In genomic region chr16:2687531-2688308, GRCh38 we compare ENCODE assay signal across 10 cellular contexts. TPM values are rescaled to one million over a fixed set of nuclear protein-coding genes. Genes with fewer than 3 reads are reported as not detected.
DNase-seq lines count a peak whose midpoint lies in the region; ATAC-seq and TF ChIP-seq lines count a peak whose summit lies in the region.
"Had no signal": no experiment of that assay in that cellular context is flagged by ENCODE, and none has a peak within 500 bp of the region (broad histone marks: within the 10 kb centered on the region; RNA-seq: fewer than 3 reads in every experiment).

No MANE protein-coding gene starts in this region.

- peak overlapping the region; percentile 96 for H3K27ac Mint-ChIP-seq in activated T-cell treated with anti-CD3 and anti-CD28 coated beads, Interleukin-2, amount 50 U/mL, for 24 hours
- peak overlapping the region; percentile 71 for H3K27ac Mint-ChIP-seq in activated naive CD8-positive, alpha-beta T cell

- no peak for TF ChIP-seq CTCF in spleen (IDR thresholded peaks at IDR 0.05 in 8 of 11, conservative IDR thresholded peaks at IDR 0.05 in 3 of 11)

- H3K9me3 ChIP-seq in spleen: no peaks in the 10 kb centered on the region
- H3K9me3 ChIP-seq: upper lobe of left lung had no signal

- H3K4me3 Mint-ChIP-seq in activated T-cell treated with anti-CD3 and anti-CD28 coated beads, Interleukin-2, amount 50 U/mL, for 24 hours: peak overlapping the region; percentile 77
- H3K4me3 Mint-ChIP-seq in activated naive CD8-positive, alpha-beta T cell: peak overlapping the region; percentile 63

- H3K4me1 ChIP-seq in spleen: peaks cover 15 to 71% (median 54%) of the 10 kb centered on the region in 6 donors

- no peaks in the 10 kb centered on the region for H3K27me3 Mint-ChIP-seq in activated T-cell treated with anti-CD3 and anti-CD28 coated beads, Interleukin-2, amount 50 U/mL, for 24 hours
- H3K27me3 Mint-ChIP-seq in activated naive CD8-positive, alpha-beta T cell: no peaks in the 10 kb centered on the region

- peak overlapping the region in 7 of 8 donors; percentile 0 to 47 (median 19) for H3K4me3 ChIP-seq in spleen
- H3K4me3 ChIP-seq: PC-9 had no signal

- no peaks in the 10 kb centered on the region for H3K27me3 ChIP-seq in spleen (replicated peaks in 1 of 7)
- H3K27me3 ChIP-seq: upper lobe of left lung had no signal

- peaks cover 50% of the 10 kb centered on the region for H3K36me3 Mint-ChIP-seq in activated T-cell treated with anti-CD3 and anti-CD28 coated beads, Interleukin-2, amount 50 U/mL, for 24 hours (ENCODE audit: low read depth)
- H3K36me3 Mint-ChIP-seq in activated naive CD8-positive, alpha-beta T cell: no peaks in the 10 kb centered on the region

- peak overlapping the region; percentile 22 to 80 (median 62) for H3K27ac ChIP-seq in spleen
- H3K27ac ChIP-seq: PC-9 had no signal

- no peak for DNase-seq in activated T-cell treated with anti-CD3 and anti-CD28 coated beads, Interleukin-2, amount 50 U/mL, for 24 hours
- DNase-seq in activated T-cell treated with anti-CD3 and anti-CD28 coated beads, Interleukin-2, amount 50 U/mL, for 48 hours: no peak
- DNase-seq in spleen (peak; percentile 69), NCI-H774 (lab: John Stamatoyannopoulos, UW) (no peak), cerebellum (ENCODE audit: low spot score) (no peak)
- DNase-seq: PC-9 had no signal

- no peak for TF ChIP-seq POLR2A in spleen (IDR thresholded peaks at IDR 0.05)

- intact Hi-C loops in spleen (cut with DNase I; ENCODE audit: low total_unique reads): no loop called here

- peaks cover 38% of the 10 kb centered on the region for H3K4me1 Mint-ChIP-seq in activated T-cell treated with anti-CD3 and anti-CD28 coated beads, Interleukin-2, amount 50 U/mL, for 24 hours (ENCODE audit: low read depth)
- peaks cover 20% of the 10 kb centered on the region for H3K4me1 Mint-ChIP-seq in activated naive CD8-positive, alpha-beta T cell (ENCODE audit: low read depth)

- WGBS in spleen, 5 donors: 62 to 90% (median 71%) methylated on average over 10 to 19 of the region's 19 CpGs

- ATAC-seq in HG03064 (IDR thresholded peaks at IDR 0.05; ENCODE audit: low read depth, unreplicated experiment): peak; percentile 3
- no peak for ATAC-seq in GM18868 (IDR thresholded peaks at IDR 0.05; ENCODE audit: unreplicated experiment)

- H3K9me3 Mint-ChIP-seq in activated T-cell treated with anti-CD3 and anti-CD28 coated beads, Interleukin-2, amount 50 U/mL, for 24 hours: no peaks in the 10 kb centered on the region
- H3K9me3 Mint-ChIP-seq in activated naive CD8-positive, alpha-beta T cell (ENCODE audit: low read depth): no peaks in the 10 kb centered on the region

- H3K36me3 ChIP-seq in spleen: peaks cover 0 to 31% (median 24%) of the 10 kb centered on the region in 6 donors

RNA-seq across cellular contexts. Expression of gene KCTD5, which starts 5.4 kb away (rescaled TPM):
- total RNA-seq in spleen (10 to 100 TPM; 20.5 to 32.1 (median 28.2) TPM), cerebellum (21.1 TPM)
- polyA plus RNA-seq in spleen: 10 to 100 TPM; 13.1 to 24.1 (median 19.2) TPM

RNA-seq across cellular contexts. Expression of gene PRSS27, which starts 32.3 kb away (rescaled TPM):
- 1 to 10 TPM in 6 of 7 donors, under 1 TPM in 1; 0.84 to 2.1 (median 1.2) TPM for total RNA-seq in spleen
- polyA plus RNA-seq in spleen: 1 to 10 TPM; 1.2 to 1.5 (median 1.2) TPM
- total RNA-seq in cerebellum: 2.6 TPM
